23 cellular contexts compared by ENCODE assay signal in the genomic region with DNA sequence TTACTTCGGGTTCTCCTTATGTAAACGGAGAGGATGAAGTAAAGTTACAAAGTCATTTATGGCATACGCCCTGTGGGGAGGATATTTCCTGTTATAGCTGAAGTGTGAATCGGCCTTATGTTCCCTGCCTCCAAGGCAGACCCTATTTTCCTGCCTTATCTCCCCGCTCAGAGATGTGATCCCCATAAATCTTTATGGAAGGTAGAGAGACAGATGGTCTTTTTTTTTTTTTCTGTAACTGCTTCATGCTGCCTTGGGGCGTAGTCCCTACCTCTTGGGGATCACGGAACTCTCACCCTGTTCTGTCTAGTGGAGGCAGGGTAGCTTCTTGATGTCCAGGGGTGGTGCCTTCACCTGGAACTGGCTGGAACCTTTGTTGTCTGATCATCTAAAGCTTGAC.
"Had no signal": no experiment of that assay in that cellular context is flagged by ENCODE, and none has a peak within 500 bp of the region (broad histone marks: within the 10 kb centered on the region; RNA-seq: fewer than 3 reads in every experiment).

No MANE protein-coding gene starts in this region.

- DNase-seq: activated CD4-positive, alpha-beta T cell treated with anti-CD3 and anti-CD28 coated beads for 36 hours; activated CD4-positive, CD25-positive, alpha-beta regulatory T cell; activated CD8-positive, alpha-beta memory T cell treated with anti-CD3 and anti-CD28 coated beads for 24 hours; activated gamma-delta T cell; activated naive CD4-positive, alpha-beta T cell treated with anti-CD3 and anti-CD28 coated beads, Interleukin-2, amount 10 ng/mL, durations not matched to agents 7 days and 5 days; activated naive CD8-positive, alpha-beta T cell treated with anti-CD3 and anti-CD28 coated beads, Interleukin-2, amount 10 ng/mL, durations not matched to agents 7 days and 5 days; brain microvascular endothelial cell; endodermal cell; esophagus squamous epithelium; left cardiac atrium; mammary epithelial cell; naive thymus-derived CD8-positive, alpha-beta T cell; right cardiac atrium; stimulated activated CD4-positive, alpha-beta T cell treated with anti-CD3 and anti-CD28 coated beads, Interleukin-2, amount 100 ng/mL, for 48 hours; stimulated activated naive CD4-positive, alpha-beta T cell treated with Interleukin-2 at 50 U/mL for 16 hours; T-helper 17 cell; T1000 had no signal

- H3K4me3 ChIP-seq: esophagus squamous epithelium, tibial nerve had no signal

- ATAC-seq: activated CD4-positive, alpha-beta T cell treated with anti-CD3 and anti-CD28 coated beads for 36 hours; left cardiac atrium; naive thymus-derived CD8-positive, alpha-beta T cell; right cardiac atrium; SK-N-SH treated with all-trans-retinoic acid at 6 μM for 48 hours; T-helper 17 cell had no signal

- H3K36me3 ChIP-seq: brain microvascular endothelial cell, esophagus squamous epithelium, tibial nerve had no signal

- H3K27me3 ChIP-seq: brain microvascular endothelial cell, esophagus squamous epithelium, tibial nerve had no signal

- H3K27ac ChIP-seq: brain microvascular endothelial cell, esophagus squamous epithelium, tibial nerve had no signal

- H3K9me3 ChIP-seq: esophagus squamous epithelium, tibial nerve had no signal

- FAIRE-seq: astrocyte, frontal cortex, keratinocyte, urothelium cell line had no signal
